ENCODE assay signal across 19 cellular contexts in the genomic region with DNA sequence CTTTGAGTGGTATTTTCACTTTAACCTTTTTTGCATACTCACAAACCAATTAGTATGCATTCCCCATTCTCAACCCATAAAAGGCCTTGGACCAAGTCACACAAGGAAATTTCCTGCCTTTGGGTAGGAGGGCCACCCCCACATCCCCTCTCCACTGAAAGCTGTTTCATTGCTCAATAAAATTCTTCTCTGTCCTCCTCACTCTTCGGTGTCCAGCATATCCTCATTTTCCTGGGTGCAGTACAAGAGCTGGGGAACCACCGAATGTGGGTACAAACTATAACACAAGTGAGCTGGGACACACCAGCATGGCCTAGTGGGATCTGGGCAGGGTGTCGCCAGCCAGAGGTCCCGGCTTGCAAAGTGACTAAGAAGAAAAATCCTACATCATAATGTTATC.
DNase-seq lines count a peak whose midpoint lies in the region; ATAC-seq and TF ChIP-seq lines count a peak whose summit lies in the region.
"Had no signal": no experiment of that assay in that cellular context is flagged by ENCODE, and none has a peak within 500 bp of the region (broad histone marks: within the 10 kb centered on the region; RNA-seq: fewer than 3 reads in every experiment).

No MANE protein-coding gene starts in this region.

- H3K36me3 Mint-ChIP-seq in activated CD4-positive, alpha-beta T cell treated with anti-CD3 and anti-CD28 coated beads, Interleukin-2, amount 10 ng/mL, durations not matched to agents 24 days and 14 days (ENCODE audit: low read depth): peaks cover 20% of the 10 kb centered on the region
- peaks cover 44% of the 10 kb centered on the region for H3K36me3 Mint-ChIP-seq in activated naive CD8-positive, alpha-beta T cell treated with anti-CD3 and anti-CD28 coated beads for 36 hours

- H3K4me3 Mint-ChIP-seq in activated CD4-positive, alpha-beta T cell treated with anti-CD3 and anti-CD28 coated beads, Interleukin-2, amount 10 ng/mL, durations not matched to agents 24 days and 14 days: peak overlapping the region; percentile 22
- peak overlapping the region; percentile 32 for H3K4me3 Mint-ChIP-seq in activated naive CD8-positive, alpha-beta T cell treated with anti-CD3 and anti-CD28 coated beads for 36 hours

- peaks cover 61% of the 10 kb centered on the region for H3K79me2 ChIP-seq in Loucy (ENCODE audit: insufficient read depth, low read length)

- intact Hi-C loops in activated CD4-positive, alpha-beta T cell treated with anti-CD3 and anti-CD28 coated beads, Interleukin-2, amount 10 ng/mL, durations not matched to agents 24 days and 14 days (cut with micrococcal nuclease): no loop called here

- H3K4me1 Mint-ChIP-seq in activated CD4-positive, alpha-beta T cell treated with anti-CD3 and anti-CD28 coated beads, Interleukin-2, amount 10 ng/mL, durations not matched to agents 24 days and 14 days: peaks cover 50% of the 10 kb centered on the region
- H3K4me1 Mint-ChIP-seq in activated naive CD8-positive, alpha-beta T cell treated with anti-CD3 and anti-CD28 coated beads for 36 hours: peaks cover 65% of the 10 kb centered on the region

- peak overlapping the region; percentile 65 for H3K27ac Mint-ChIP-seq in activated CD4-positive, alpha-beta T cell treated with anti-CD3 and anti-CD28 coated beads, Interleukin-2, amount 10 ng/mL, durations not matched to agents 24 days and 14 days
- peak overlapping the region; percentile 85 for H3K27ac Mint-ChIP-seq in activated naive CD8-positive, alpha-beta T cell treated with anti-CD3 and anti-CD28 coated beads for 36 hours

- no peaks in the 10 kb centered on the region for H3K27me3 Mint-ChIP-seq in activated CD4-positive, alpha-beta T cell treated with anti-CD3 and anti-CD28 coated beads, Interleukin-2, amount 10 ng/mL, durations not matched to agents 24 days and 14 days
- no peaks in the 10 kb centered on the region for H3K27me3 Mint-ChIP-seq in activated naive CD8-positive, alpha-beta T cell treated with anti-CD3 and anti-CD28 coated beads for 36 hours

- H3K4me2 ChIP-seq in Loucy (ENCODE audit: low read depth, low read length, poor library complexity, severe bottlenecking): peak overlapping the region; percentile 14

- no peak overlapping the region for H3K4me3 ChIP-seq in Loucy (ENCODE audit: low read length, poor library complexity, severe bottlenecking)
- H3K4me3 ChIP-seq: coronary artery, tibial nerve had no signal

- no peak for TF ChIP-seq CTCF in Loucy (conservative IDR thresholded peaks at IDR 0.05; ENCODE audit: low read length)

- peaks cover 73% of the 10 kb centered on the region for H3K4me1 ChIP-seq in Loucy (ENCODE audit: insufficient read depth, low read length, poor library complexity, severe bottlenecking)
- H3K4me1 ChIP-seq: BE2C, tibial nerve had no signal

- H3K9me3 ChIP-seq in Loucy (ENCODE audit: insufficient read depth, low read depth, low read length): no peaks in the 10 kb centered on the region; the same call in 1 of the 2 replicates
- H3K9me3 ChIP-seq: BE2C, tibial nerve had no signal

- H3K36me3 ChIP-seq in Loucy (ENCODE audit: insufficient read depth, low read length): no peaks in the 10 kb centered on the region
- H3K36me3 ChIP-seq: BE2C, tibial nerve had no signal

- H2AFZ ChIP-seq in Loucy (ENCODE audit: low read length): no peak overlapping the region

- no peaks in the 10 kb centered on the region for H4K20me1 ChIP-seq in Loucy (ENCODE audit: insufficient read depth, low read length, poor library complexity, severe bottlenecking)

- ATAC-seq in GM21381 (IDR thresholded peaks at IDR 0.05; ENCODE audit: unreplicated experiment) (no peak), HG02938 (IDR thresholded peaks at IDR 0.05; ENCODE audit: unreplicated experiment) (no peak)

- H3K9ac ChIP-seq in Loucy (ENCODE audit: low read depth, low read length, poor library complexity, severe bottlenecking): no peak overlapping the region

- no peaks in the 10 kb centered on the region for H3K27me3 ChIP-seq in Loucy (ENCODE audit: insufficient read depth, low read length, poor library complexity, severe bottlenecking)
- H3K27me3 ChIP-seq: BE2C, tibial nerve had no signal

- peak; percentile 61 for DNase-seq in activated CD4-positive, alpha-beta T cell treated with anti-CD3 and anti-CD28 coated beads, Interleukin-2, amount 10 ng/mL, durations not matched to agents 24 days and 14 days
- no peak for DNase-seq in activated CD4-positive, alpha-beta T cell treated with anti-CD3 and anti-CD28 coated beads, Interleukin-2, amount 50 U/mL, for 4 hours
- DNase-seq in activated naive CD8-positive, alpha-beta T cell treated with anti-CD3 and anti-CD28 coated beads for 36 hours: no peak
- DNase-seq in renal cortical epithelial cell (ENCODE audit: low read depth) (peak; percentile 21), NOMO-1 treated with DMSO at 0.1 percent for 48 hours (lab: John Stamatoyannopoulos, UW; ENCODE audit: unreplicated experiment) (no peak)
- DNase-seq: BE2C; Calu3; Kasumi-1; NCI-H1048; NCI-H187; NCI-H526 treated with DMSO at 0.1 percent for 48 hours; occipital lobe; stimulated activated CD4-positive, alpha-beta T cell treated with anti-CD3 and anti-CD28 coated beads, Interleukin-4, amount 100 ng/mL, for 1 hour; stimulated activated naive CD4-positive, alpha-beta T cell treated with Interleukin-2 at 50 U/mL for 16 hours had no signal

- H3K9me3 Mint-ChIP-seq in activated CD4-positive, alpha-beta T cell treated with anti-CD3 and anti-CD28 coated beads, Interleukin-2, amount 10 ng/mL, durations not matched to agents 24 days and 14 days: peaks cover 3% of the 10 kb centered on the region
- peaks cover 9% of the 10 kb centered on the region for H3K9me3 Mint-ChIP-seq in activated naive CD8-positive, alpha-beta T cell treated with anti-CD3 and anti-CD28 coated beads for 36 hours

- H3K9me2 ChIP-seq in Loucy (replicated peaks; ENCODE audit: low read depth, low read length): no peaks in the 10 kb centered on the region

- H3F3A ChIP-seq in Loucy (ENCODE audit: low read depth): 0 out of 2 replicates have a peak, but pooled peaks cover 4% of the 10 kb centered on the region

Comparison
In these comparisons a context has a peak if more than half of its experiments do, and no peak if none do; other contexts are left out.
1. DNase-seq: peak in activated CD4-positive, alpha-beta T cell treated with anti-CD3 and anti-CD28 coated beads, Interleukin-2, amount 10 ng/mL, durations not matched to agents 24 days and 14 days (single experiment) and renal cortical epithelial cell (single experiment); none in activated CD4-positive, alpha-beta T cell treated with anti-CD3 and anti-CD28 coated beads, Interleukin-2, amount 50 U/mL, for 4 hours (0 of 2), activated naive CD8-positive, alpha-beta T cell treated with anti-CD3 and anti-CD28 coated beads for 36 hours (single experiment) and NOMO-1 treated with DMSO at 0.1 percent for 48 hours (single experiment).